Comparison of ENCODE assay signal across 8 cellular contexts in the genomic region with DNA sequence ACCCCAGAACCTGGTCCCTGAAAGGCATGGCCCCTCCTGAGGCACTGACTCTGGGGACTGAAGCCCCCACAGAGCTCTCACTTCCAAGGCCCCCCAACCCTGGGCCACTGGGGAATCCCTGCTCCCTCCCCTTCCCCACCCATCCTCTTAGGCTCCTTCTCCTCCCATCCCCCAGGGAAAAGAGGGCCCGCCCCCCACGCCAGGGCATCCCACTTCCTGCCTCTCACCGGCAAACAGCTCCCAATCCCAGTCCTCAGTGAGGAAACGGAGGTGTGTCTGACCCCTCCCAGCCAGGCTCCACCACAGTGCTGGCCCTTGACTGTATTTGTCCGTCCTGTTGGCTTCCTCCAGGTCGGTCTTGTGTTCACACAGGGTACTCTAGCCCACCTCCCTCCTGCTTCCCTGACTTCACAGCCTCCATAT. TPM values are rescaled to one million over a fixed set of nuclear protein-coding genes. Genes with fewer than 3 reads are reported as not detected.
DNase-seq lines count a peak whose midpoint lies in the region; ATAC-seq and TF ChIP-seq lines count a peak whose summit lies in the region.

No MANE protein-coding gene starts in this region.

- no peaks in the 10 kb centered on the region for H3K27me3 ChIP-seq in BLaER1
- H3K27me3 ChIP-seq in IMR-90 (ENCODE audit: control insufficient read depth, insufficient read depth, low read length): no peaks in the 10 kb centered on the region
- H3K27me3 ChIP-seq in vagina: no peaks in the 10 kb centered on the region
- no peaks in the 10 kb centered on the region for H3K27me3 ChIP-seq in CD4-positive, alpha-beta T cell (ENCODE audit: control insufficient read depth, insufficient read depth, low read length)

- peak overlapping the region; percentile 96 for H4K5ac ChIP-seq in IMR-90 (ENCODE audit: low read depth, low read length)

- peak; percentile 36 for ATAC-seq in IMR-90 (ENCODE audit: low read depth)
- peak; percentile 70 for ATAC-seq in left colon
- no peak for ATAC-seq in CD4-positive, alpha-beta T cell (ENCODE audit: poor library complexity)

- H3K4me3 ChIP-seq in BLaER1: peak overlapping the region; percentile 65
- no peak overlapping the region for H3K4me3 ChIP-seq in IMR-90 (ENCODE audit: insufficient read depth, low read depth, low read length)
- no peak overlapping the region for H3K4me3 ChIP-seq in vagina

- H4K20me1 ChIP-seq in BLaER1 (no peaks in the 10 kb centered on the region), IMR-90 (ENCODE audit: insufficient read depth, low read length) (no peaks in the 10 kb centered on the region)

- peak overlapping the region; percentile 84; the same call in 2 of the 3 replicates for H2BK15ac ChIP-seq in IMR-90 (ENCODE audit: low read depth, low read length)

- H4K8ac ChIP-seq in IMR-90 (ENCODE audit: low read depth in 2 of 2, low read length in 2 of 2): peak overlapping the region; percentile 92 to 99

- DNase-seq in IMR-90: peak; percentile 28
- peak; percentile 84 for DNase-seq in amniotic epithelial cell (ENCODE audit: low read depth)
- DNase-seq in left colon: peak; percentile 89 to 96
- DNase-seq in vagina (ENCODE audit: extremely low spot score in 2 of 2): peak in 1 of 2 donors; percentile 87
- DNase-seq in CD4-positive, alpha-beta T cell: no peak
- no peak for DNase-seq in cerebellar nuclear complex (lab: John Stamatoyannopoulos, UW)
- no peak for DNase-seq in activated effector memory CD4-positive, alpha-beta T cell treated with anti-CD3 and anti-CD28 coated beads, Interleukin-2, amount 50 U/mL, for 16 hours

- peaks cover 3% of the 10 kb centered on the region; the same call in 1 of the 2 replicates for H3K9me1 ChIP-seq in IMR-90 (ENCODE audit: insufficient read depth, low read length)

- peak overlapping the region; percentile 82 for H3K18ac ChIP-seq in IMR-90 (ENCODE audit: low read depth, low read length)

- H3K36me3 Mint-ChIP-seq in CD4-positive, alpha-beta T cell (ENCODE audit: low read depth): no peaks in the 10 kb centered on the region

- H3K23ac ChIP-seq in IMR-90 (ENCODE audit: low read depth, low read length): no peak overlapping the region; the same call in 1 of the 2 replicates

- no CpG with 5 or more reads among the region's 6 CpGs for WGBS in IMR-90 (ENCODE audit: extremely low coverage in 2 of 2, insufficient read length in 1 of 2), 2 experiments

- peak overlapping the region; percentile 93 for H2AFZ ChIP-seq in IMR-90 (replicated peaks; ENCODE audit: low read length, poor library complexity)

- POLR2A ChIA-PET in IMR-90 (lab: Charles Lee; ENCODE audit: unreplicated experiment): no interaction called here
- POLR2A ChIA-PET in CD4-positive, alpha-beta T cell (lab: Charles Lee): interaction anchor here (1.5 to 3.2 kb wide), 2 partner anchors 35 to 40 kb away, joined by 8 to 19 read pairs; partner anchors contain the start of gene PTMA

- H2BK120ac ChIP-seq in IMR-90 (ENCODE audit: low read depth, low read length): peak overlapping the region; percentile 77

- BruUV-seq in IMR-90 (replicated peaks; lab: Mats Ljungman, UMichigan): no TSS peak

- peak overlapping the region; percentile 74 for H2BK5ac ChIP-seq in IMR-90 (ENCODE audit: low read depth, low read length, poor library complexity, severe bottlenecking)

- peak overlapping the region; percentile 70; the same call in 1 of the 2 replicates for H3K14ac ChIP-seq in IMR-90 (replicated peaks; ENCODE audit: low read depth, low read length)

- H3K4me3 Mint-ChIP-seq in CD4-positive, alpha-beta T cell: no peak overlapping the region

- H3K36me3 ChIP-seq in BLaER1 (no peaks in the 10 kb centered on the region), IMR-90 (ENCODE audit: control insufficient read depth, insufficient read depth, low read length) (no peaks in the 10 kb centered on the region), vagina (no peaks in the 10 kb centered on the region)

- CTCF ChIA-PET in IMR-90 (lab: Yijun Ruan, JAX): interaction anchor here (1.5 kb wide), 1 partner anchor 61 kb away, joined by 5 read pairs; no protein-coding TSS in a partner anchor
- CTCF ChIA-PET in CD4-positive, alpha-beta T cell (lab: Charles Lee): interaction anchor here (1.2 to 2.6 kb wide), 2 partner anchors 40 to 61 kb away, joined by 7 to 27 read pairs; no protein-coding TSS in a partner anchor

- H3K4me1 ChIP-seq in BLaER1 (peaks cover 97% of the 10 kb centered on the region), IMR-90 (ENCODE audit: control insufficient read depth, insufficient read depth, low read length) (peaks cover 18% of the 10 kb centered on the region), vagina (peaks cover 48% of the 10 kb centered on the region)

- H3K27me3 Mint-ChIP-seq in CD4-positive, alpha-beta T cell: peaks cover 4% of the 10 kb centered on the region

- peak overlapping the region; percentile 84 for H2AK5ac ChIP-seq in IMR-90 (ENCODE audit: low read depth, low read length)

- no peak overlapping the region for H3K27ac Mint-ChIP-seq in CD4-positive, alpha-beta T cell

- peak overlapping the region; percentile 95 for H3K4me2 ChIP-seq in BLaER1
- no peak overlapping the region for H3K4me2 ChIP-seq in IMR-90 (ENCODE audit: low read depth, low read length)

- H3K4me1 Mint-ChIP-seq in CD4-positive, alpha-beta T cell (ENCODE audit: low read depth): peaks cover 5% of the 10 kb centered on the region

- H3K9me3 Mint-ChIP-seq in CD4-positive, alpha-beta T cell: no peaks in the 10 kb centered on the region

- no peak for TF ChIP-seq RAD21 in IMR-90 (IDR thresholded peaks at IDR 0.05; ENCODE audit: low read length)

- peak overlapping the region; percentile 90 for H3K4ac ChIP-seq in IMR-90 (ENCODE audit: low read depth, low read length)

- no peaks in the 10 kb centered on the region; a peak in 1 of 4 replicates for H3K79me1 ChIP-seq in IMR-90 (ENCODE audit: low read depth in 1 of 2, low read length in 2 of 2)

- peak overlapping the region; percentile 98 for H3K27ac ChIP-seq in BLaER1
- peak overlapping the region; percentile 61; the same call in 1 of the 2 replicates for H3K27ac ChIP-seq in IMR-90 (ENCODE audit: insufficient read depth, low read length)
- H3K27ac ChIP-seq in vagina: peak overlapping the region; percentile 81
- no peak overlapping the region for H3K27ac ChIP-seq in CD4-positive, alpha-beta T cell (ENCODE audit: low read depth, low read length)

- in situ Hi-C loops in IMR-90 (cut with MboI; ENCODE audit: low sequenced_read_pairs): loop anchor here (5.0 kb wide), 1 partner anchor 61 kb away; no protein-coding TSS in a partner anchor

- no peak for TF ChIP-seq POLR2A in IMR-90 (IDR thresholded peaks at IDR 0.05; ENCODE audit: low read depth, low read length)
- TF ChIP-seq POLR2A in vagina (IDR thresholded peaks at IDR 0.05): no peak

- intact Hi-C loops in IMR-90 (cut with micrococcal nuclease) (loop anchor here (10.0 kb wide), 1 partner anchor 111 kb away; the partner anchor contains the start of genes COPS7B and PDE6D), left colon (cut with DNase I, micrococcal nuclease) (no loop called here), vagina (cut with DNase I) (loop anchor here (10.0 kb wide), 1 partner anchor 209 kb away; the partner anchor contains the start of gene NCL)
- intact Hi-C loops in CD4-positive, alpha-beta T cell (cut with DNase I, micrococcal nuclease): loop anchor here in 1 of 2 experiments (10.0 kb wide), 1 partner anchor 641 kb away; no protein-coding TSS in a partner anchor

- peak overlapping the region; percentile 92 for H3K9ac ChIP-seq in BLaER1
- no peak overlapping the region for H3K9ac ChIP-seq in IMR-90 (ENCODE audit: low read depth, low read length)

- peak overlapping the region; percentile 74 for H4K91ac ChIP-seq in IMR-90 (ENCODE audit: insufficient read depth, low read depth, low read length)

- TF ChIP-seq CTCF in IMR-90 (conservative IDR thresholded peaks at IDR 0.05; ENCODE audit: low read depth, low read length): no peak
- TF ChIP-seq CTCF in vagina (IDR thresholded peaks at IDR 0.05): no peak
- TF ChIP-seq CTCF in CD4-positive, alpha-beta T cell (IDR thresholded peaks at IDR 0.05): no peak

- H3K56ac ChIP-seq in IMR-90 (ENCODE audit: extremely low read depth, insufficient read depth, low read length): no peak overlapping the region

- H3K9me3 ChIP-seq in BLaER1 (no peaks in the 10 kb centered on the region), IMR-90 (ENCODE audit: control insufficient read depth, insufficient read depth, low read length) (no peaks in the 10 kb centered on the region), vagina (no peaks in the 10 kb centered on the region)
- no peaks in the 10 kb centered on the region for H3K9me3 ChIP-seq in CD4-positive, alpha-beta T cell (ENCODE audit: control insufficient read depth, low read length)

- H2BK20ac ChIP-seq in IMR-90 (ENCODE audit: low read depth, low read length): peak overlapping the region; percentile 53; the same call in 1 of the 2 replicates

- peak overlapping the region; percentile 83 for H2AK9ac ChIP-seq in IMR-90 (replicated peaks; ENCODE audit: low read depth, low read length, poor library complexity)

- dilution Hi-C loops in IMR-90 (cut with HindIII; ENCODE audit: low sequenced_read_pairs, unreplicated experiment): no loop called here

TF ChIP-seq in IMR-90, 13 proteins besides CTCF, POLR2A, EP300 and RAD21 (continues in another document):
- no peak for TF ChIP-seq CEBPB (IDR thresholded peaks at IDR 0.05; ENCODE audit: low read depth, low read length)
- no peak for TF ChIP-seq MAZ (IDR thresholded peaks at IDR 0.05; ENCODE audit: borderline replicate concordance, low read depth, low read length)
- no peak for TF ChIP-seq BHLHE40 (IDR thresholded peaks at IDR 0.05; ENCODE audit: low read depth, low read length)
- no peak for TF ChIP-seq NFE2L2 (IDR thresholded peaks at IDR 0.05; ENCODE audit: low read depth, low read length)
- no peak for TF ChIP-seq CHD1 (IDR thresholded peaks at IDR 0.05; ENCODE audit: low read depth, low read length)
- no peak for TF ChIP-seq RFX5 (IDR thresholded peaks at IDR 0.05; ENCODE audit: low read depth, low read length)
- TF ChIP-seq FOS (IDR thresholded peaks at IDR 0.05; ENCODE audit: low read depth, low read length): no peak
- no peak for TF ChIP-seq USF2 (IDR thresholded peaks at IDR 0.05; ENCODE audit: low read depth, low read length)
- no peak for TF ChIP-seq SMC3 (IDR thresholded peaks at IDR 0.05; ENCODE audit: low read depth, low read length)
- no peak for TF ChIP-seq MAFK (IDR thresholded peaks at IDR 0.05; ENCODE audit: low read depth, low read length)

RNA-seq across cellular contexts. Expression of gene PTMA, which starts 35.0 kb away (rescaled TPM):
- total RNA-seq in IMR-90 (2012; rRNA removed) (380 and 776 TPM in 2 replicates), left colon (100 to 1,000 TPM; 775 to 846 TPM), vagina (536 TPM)
- 647 and 742 TPM in 2 replicates for polyA plus RNA-seq in IMR-90 (2012; rRNA removed)
- 585 and 1,669 TPM in 2 replicates for polyA plus RNA-seq in IMR-90 (2012; cell fraction: cytosol; rRNA removed)
- 208 and 388 TPM in 2 replicates for polyA plus RNA-seq in IMR-90 (2012; cell fraction: nucleus; rRNA removed; ENCODE audit: low replicate concordance)
- total RNA-seq in CD4-positive, alpha-beta T cell: 1,000 to 10,000 TPM; 1,546 to 1,586 TPM

Comparison
In these comparisons a context has a peak if more than half of its experiments do, and no peak if none do; other contexts are left out.
1. DNase-seq: peak in IMR-90 (single experiment), amniotic epithelial cell (single experiment) and left colon (2 of 2); none in CD4-positive, alpha-beta T cell (0 of 10), cerebellar nuclear complex (0 of 2) and activated effector memory CD4-positive, alpha-beta T cell treated with anti-CD3 and anti-CD28 coated beads, Interleukin-2, amount 50 U/mL, for 16 hours (single experiment).
2. intact Hi-C loops: an anchor here in IMR-90 (10.0 kb wide) and vagina (10.0 kb wide); none called in left colon.